In the genomic region with DNA sequence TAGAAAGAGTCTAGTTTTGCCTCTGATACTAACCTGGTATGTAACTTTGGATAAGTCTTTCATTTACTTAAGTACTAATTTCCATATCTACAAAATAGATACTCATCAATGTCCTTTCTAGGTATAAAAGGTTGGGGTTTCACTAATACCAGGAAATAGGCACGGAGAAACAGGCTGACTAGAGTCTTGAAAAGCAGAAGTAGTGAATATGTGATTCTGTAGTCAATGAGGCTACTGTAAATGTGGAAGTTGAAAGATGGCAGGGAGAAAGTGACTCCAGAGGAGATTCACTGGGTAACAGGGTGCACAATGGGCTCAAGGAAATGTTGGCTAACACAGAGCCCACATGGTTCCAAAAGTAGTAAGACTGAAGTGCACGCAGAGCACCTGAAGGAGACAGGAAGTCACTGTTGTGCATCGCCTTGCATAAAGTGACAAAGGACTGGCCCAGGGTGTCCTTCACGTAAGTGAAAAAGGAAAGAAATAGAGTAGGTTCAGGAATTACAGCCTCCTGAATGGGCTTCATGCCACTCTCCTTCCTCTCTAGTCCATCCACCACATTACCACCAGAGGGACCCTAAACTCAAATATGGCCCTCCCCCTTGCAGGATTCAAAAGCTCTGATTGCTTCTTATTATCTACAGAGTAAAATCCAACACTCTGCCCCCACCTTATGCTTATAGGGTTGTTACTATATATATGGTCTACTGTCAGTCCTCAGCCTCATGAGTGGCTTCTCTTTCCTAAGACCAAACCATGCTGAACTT, we compare ENCODE assay signal across 1 cellular context.
TF ChIP-seq lines count a peak whose summit lies in the region.

No MANE protein-coding gene starts in this region.

TF ChIP-seq in GM23338, 12 proteins besides CTCF, POLR2A, EP300 and RAD21 (continued from another document):
- TF ChIP-seq, protein P1, sequence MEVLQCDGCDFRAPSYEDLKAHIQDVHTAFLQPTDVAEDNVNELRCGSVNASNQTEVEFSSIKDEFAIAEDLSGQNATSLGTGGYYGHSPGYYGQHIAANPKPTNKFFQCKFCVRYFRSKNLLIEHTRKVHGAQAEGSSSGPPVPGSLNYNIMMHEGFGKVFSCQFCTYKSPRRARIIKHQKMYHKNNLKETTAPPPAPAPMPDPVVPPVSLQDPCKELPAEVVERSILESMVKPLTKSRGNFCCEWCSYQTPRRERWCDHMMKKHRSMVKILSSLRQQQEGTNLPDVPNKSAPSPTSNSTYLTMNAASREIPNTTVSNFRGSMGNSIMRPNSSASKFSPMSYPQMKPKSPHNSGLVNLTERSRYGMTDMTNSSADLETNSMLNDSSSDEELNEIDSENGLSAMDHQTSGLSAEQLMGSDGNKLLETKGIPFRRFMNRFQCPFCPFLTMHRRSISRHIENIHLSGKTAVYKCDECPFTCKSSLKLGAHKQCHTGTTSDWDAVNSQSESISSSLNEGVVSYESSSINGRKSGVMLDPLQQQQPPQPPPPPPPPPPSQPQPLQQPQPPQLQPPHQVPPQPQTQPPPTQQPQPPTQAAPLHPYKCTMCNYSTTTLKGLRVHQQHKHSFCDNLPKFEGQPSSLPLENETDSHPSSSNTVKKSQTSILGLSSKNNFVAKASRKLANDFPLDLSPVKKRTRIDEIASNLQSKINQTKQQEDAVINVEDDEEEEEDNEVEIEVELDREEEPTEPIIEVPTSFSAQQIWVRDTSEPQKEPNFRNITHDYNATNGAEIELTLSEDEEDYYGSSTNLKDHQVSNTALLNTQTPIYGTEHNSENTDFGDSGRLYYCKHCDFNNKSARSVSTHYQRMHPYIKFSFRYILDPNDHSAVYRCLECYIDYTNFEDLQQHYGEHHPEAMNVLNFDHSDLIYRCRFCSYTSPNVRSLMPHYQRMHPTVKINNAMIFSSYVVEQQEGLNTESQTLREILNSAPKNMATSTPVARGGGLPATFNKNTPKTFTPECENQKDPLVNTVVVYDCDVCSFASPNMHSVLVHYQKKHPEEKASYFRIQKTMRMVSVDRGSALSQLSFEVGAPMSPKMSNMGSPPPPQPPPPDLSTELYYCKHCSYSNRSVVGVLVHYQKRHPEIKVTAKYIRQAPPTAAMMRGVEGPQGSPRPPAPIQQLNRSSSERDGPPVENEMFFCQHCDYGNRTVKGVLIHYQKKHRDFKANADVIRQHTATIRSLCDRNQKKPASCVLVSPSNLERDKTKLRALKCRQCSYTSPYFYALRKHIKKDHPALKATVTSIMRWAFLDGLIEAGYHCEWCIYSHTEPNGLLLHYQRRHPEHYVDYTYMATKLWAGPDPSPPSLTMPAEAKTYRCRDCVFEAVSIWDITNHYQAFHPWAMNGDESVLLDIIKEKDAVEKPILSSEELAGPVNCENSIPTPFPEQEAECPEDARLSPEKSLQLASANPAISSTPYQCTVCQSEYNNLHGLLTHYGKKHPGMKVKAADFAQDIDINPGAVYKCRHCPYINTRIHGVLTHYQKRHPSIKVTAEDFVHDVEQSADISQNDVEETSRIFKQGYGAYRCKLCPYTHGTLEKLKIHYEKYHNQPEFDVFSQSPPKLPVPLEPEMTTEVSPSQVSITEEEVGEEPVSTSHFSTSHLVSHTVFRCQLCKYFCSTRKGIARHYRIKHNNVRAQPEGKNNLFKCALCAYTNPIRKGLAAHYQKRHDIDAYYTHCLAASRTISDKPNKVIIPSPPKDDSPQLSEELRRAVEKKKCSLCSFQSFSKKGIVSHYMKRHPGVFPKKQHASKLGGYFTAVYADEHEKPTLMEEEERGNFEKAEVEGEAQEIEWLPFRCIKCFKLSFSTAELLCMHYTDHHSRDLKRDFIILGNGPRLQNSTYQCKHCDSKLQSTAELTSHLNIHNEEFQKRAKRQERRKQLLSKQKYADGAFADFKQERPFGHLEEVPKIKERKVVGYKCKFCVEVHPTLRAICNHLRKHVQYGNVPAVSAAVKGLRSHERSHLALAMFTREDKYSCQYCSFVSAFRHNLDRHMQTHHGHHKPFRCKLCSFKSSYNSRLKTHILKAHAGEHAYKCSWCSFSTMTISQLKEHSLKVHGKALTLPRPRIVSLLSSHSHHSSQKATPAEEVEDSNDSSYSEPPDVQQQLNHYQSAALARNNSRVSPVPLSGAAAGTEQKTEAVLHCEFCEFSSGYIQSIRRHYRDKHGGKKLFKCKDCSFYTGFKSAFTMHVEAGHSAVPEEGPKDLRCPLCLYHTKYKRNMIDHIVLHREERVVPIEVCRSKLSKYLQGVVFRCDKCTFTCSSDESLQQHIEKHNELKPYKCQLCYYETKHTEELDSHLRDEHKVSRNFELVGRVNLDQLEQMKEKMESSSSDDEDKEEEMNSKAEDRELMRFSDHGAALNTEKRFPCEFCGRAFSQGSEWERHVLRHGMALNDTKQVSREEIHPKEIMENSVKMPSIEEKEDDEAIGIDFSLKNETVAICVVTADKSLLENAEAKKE (CRISPR knock-in tag; IDR thresholded peaks at IDR 0.05) = no peak
